In the genomic region with DNA sequence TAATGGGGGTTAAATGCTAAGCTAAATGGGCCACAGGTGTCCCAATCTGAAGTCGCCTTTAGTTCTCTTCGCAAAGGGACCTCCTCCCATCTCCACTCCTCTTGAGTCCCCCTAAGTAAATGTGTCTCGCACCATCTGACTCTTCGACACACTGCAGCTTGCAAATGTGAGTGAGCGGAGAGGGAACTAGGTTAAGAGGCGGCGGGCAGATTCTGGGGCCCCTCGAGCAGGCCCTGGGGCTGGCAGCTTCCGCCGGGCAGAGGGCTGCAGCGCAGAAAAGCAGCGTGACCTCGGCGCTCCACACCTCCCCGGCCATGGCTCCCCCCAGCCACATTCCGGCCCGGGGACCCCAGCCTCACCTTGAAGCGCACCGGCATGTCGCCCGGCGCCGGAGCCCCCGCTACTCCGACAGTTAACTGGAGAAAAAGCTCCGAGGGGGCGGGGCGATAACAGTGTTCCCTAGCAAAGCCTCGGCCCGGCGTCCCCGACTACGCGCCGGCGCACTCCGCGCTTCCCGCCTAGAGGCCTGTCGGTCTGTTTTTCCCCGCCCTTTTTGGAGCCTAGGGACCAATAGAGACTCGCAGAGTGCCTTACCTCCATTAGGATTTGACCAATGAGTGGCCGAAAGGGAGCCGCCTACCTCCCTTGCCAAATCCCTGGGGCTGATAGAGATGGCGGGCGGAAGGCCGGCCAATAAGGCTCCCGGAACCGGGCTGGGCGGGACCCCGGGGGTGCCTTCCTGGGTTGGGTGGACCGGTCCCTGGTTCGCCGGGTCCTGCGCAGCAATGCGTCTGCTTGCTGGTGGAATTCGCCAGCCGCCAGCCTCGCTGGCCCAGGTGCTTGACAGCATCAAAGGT, we compare ENCODE assay signal across 8 cellular contexts. TPM values are rescaled to one million over a fixed set of nuclear protein-coding genes. Genes with fewer than 3 reads are reported as not detected.
A peak's percentile ranks its signal among the peaks of the same experiment; 100 is the strongest.
DNase-seq lines count a peak whose midpoint lies in the region; ATAC-seq, FAIRE-seq and TF ChIP-seq lines count a peak whose summit lies in the region.

MDM1 (minus strand) TSS at position 494 of the 857 bp plus-strand sequence; CDS start at position 377, 117 bp downstream.

- peak within 1 kb of the TSS; percentile 95 for H2AFZ ChIP-seq in mammary epithelial cell (ENCODE audit: low read depth, low read length)

- in situ Hi-C loops in mammary epithelial cell (cut with MboI; ENCODE audit: low sequenced_read_pairs in 2 of 2), result no loop called here

- no peak for TF ChIP-seq CTCF in A549 (IDR thresholded peaks at IDR 0.05)
- no peak for TF ChIP-seq CTCF in VCaP (conservative IDR thresholded peaks at IDR 0.05)
- no peak for TF ChIP-seq CTCF in mammary epithelial cell (conservative IDR thresholded peaks at IDR 0.05 in 1 of 2, IDR thresholded peaks at IDR 0.05 in 1 of 2; ENCODE audit: extremely low read depth in 1 of 2, insufficient read depth in 1 of 2, low read depth in 1 of 2, low read length in 2 of 2)

- FAIRE-seq in A549 (lab: Jason Lieb, UNC) (no peak), small intestine (lab: Jason Lieb, UNC) (peak; percentile 39)

- BruUV-seq in mammary epithelial cell (replicated peaks; lab: Mats Ljungman, UMichigan), result no TSS peak

- peak; percentile 88 for TF ChIP-seq POLR2A in A549 (IDR thresholded peaks at IDR 0.05; ENCODE audit: low read length)

- H3K4me2 ChIP-seq in A549, result peak within 1 kb of the TSS; percentile 97
- peak within 1 kb of the TSS; percentile 97 for H3K4me2 ChIP-seq in mammary epithelial cell (ENCODE audit: insufficient read depth, low read depth, low read length)

- dilution Hi-C loops in mammary epithelial cell (cut with HindIII; ENCODE audit: low sequenced_read_pairs), result no loop called here

- H4K20me1 ChIP-seq in mammary epithelial cell (ENCODE audit: insufficient read depth, low read length), result no peaks in the 10 kb centered on the region

- no peak for TF ChIP-seq RAD21 in A549 (conservative IDR thresholded peaks at IDR 0.05 in 1 of 2, IDR thresholded peaks at IDR 0.05 in 1 of 2)

- intact Hi-C loops in mammary epithelial cell (cut with micrococcal nuclease), result no loop called here

- CTCF ChIA-PET in A549 (lab: Yijun Ruan, JAX) (interaction anchor here (1.4 kb wide), 1 partner anchor 14 kb away, joined by 10 read pairs; no protein-coding TSS in a partner anchor), mammary epithelial cell (lab: Charles Lee; ENCODE audit: low non-redundant PET) (no interaction called here)

- no peaks in the 10 kb centered on the region for H3K36me3 ChIP-seq in mammary epithelial cell (ENCODE audit: insufficient read depth, low read length)
- H3K36me3 ChIP-seq in small intestine (ENCODE audit: control insufficient read depth in 2 of 2, insufficient read depth in 2 of 2, low read length in 2 of 2), result peaks cover 0 to 6% of the 10 kb centered on the region in 2 donors

- TF ChIP-seq EP300 in A549 (IDR thresholded peaks at IDR 0.05), result no peak

- H3K27me3 ChIP-seq in mammary epithelial cell (ENCODE audit: insufficient read depth, low read length) (no peaks in the 10 kb centered on the region), small intestine (ENCODE audit: control insufficient read depth in 2 of 2, insufficient read depth in 2 of 2, low read length in 2 of 2) (no peaks in the 10 kb centered on the region)

- peaks cover 19% of the 10 kb centered on the region for H3K4me1 ChIP-seq in A549
- peaks cover 16% of the 10 kb centered on the region for H3K4me1 ChIP-seq in mammary epithelial cell (ENCODE audit: insufficient read depth, low read length)
- no peaks in the 10 kb centered on the region for H3K4me1 ChIP-seq in small intestine (ENCODE audit: control insufficient read depth in 2 of 2, insufficient read depth in 1 of 2, low read depth in 1 of 2, low read length in 1 of 2)

- H3K9ac ChIP-seq in mammary epithelial cell (ENCODE audit: insufficient read depth, low read length), result peak within 1 kb of the TSS; percentile 63

- POLR2A ChIA-PET in A549 (lab: Yijun Ruan, JAX), result interaction anchor here (1.1 kb wide), 1 partner anchor 476 kb away, joined by 4 read pairs; the partner anchor contains the start of gene MDM2

- DNase-seq in A549 (ENCODE audit: low read depth in 1 of 2, low spot score in 1 of 2) (peak; percentile 97), NCI-H2196 treated with DMSO at 0.1 percent for 48 hours (lab: John Stamatoyannopoulos, UW; ENCODE audit: unreplicated experiment) (peak; percentile 97), mammary epithelial cell (peak; percentile 98), iPS-NIHi11 (ENCODE audit: low spot score) (peak; percentile 96), small intestine (peak; percentile 99)

- H3K27ac ChIP-seq in A549 (peak within 1 kb of the TSS; percentile 79 to 89), VCaP (peak within 1 kb of the TSS; percentile 60), mammary epithelial cell (ENCODE audit: insufficient read depth, low read depth, low read length) (peak within 1 kb of the TSS; percentile 47), small intestine (ENCODE audit: low read depth in 1 of 2, low read length in 1 of 2) (peak within 1 kb of the TSS in 1 of 2 donors; percentile 84)

- 2% methylated on average over 38 of the region's 59 CpGs for WGBS in A549 (ENCODE audit: missing lambda C conversion rate)
- WGBS in mammary epithelial cell (ENCODE audit: low coverage, missing lambda C conversion rate), result 0% methylated on average over 12 of the region's 59 CpGs
- WGBS in small intestine, 3 donors, result 0 to 1% (median 0%) methylated on average over 45 to 59 of the region's 59 CpGs

- ATAC-seq in A549 (peak; percentile 99), GM18870 (IDR thresholded peaks at IDR 0.05; ENCODE audit: unreplicated experiment) (peak; percentile 99), HG03135 (IDR thresholded peaks at IDR 0.05; ENCODE audit: unreplicated experiment) (peak; percentile 99)

- H3K9me3 ChIP-seq in A549, result no peaks in the 10 kb centered on the region
- H3K9me3 ChIP-seq in mammary epithelial cell (replicated peaks; ENCODE audit: insufficient read depth, low read length), result no peaks in the 10 kb centered on the region
- no peaks in the 10 kb centered on the region for H3K9me3 ChIP-seq in small intestine (ENCODE audit: control insufficient read depth, low read depth)

- H3K79me2 ChIP-seq in mammary epithelial cell (ENCODE audit: insufficient read depth, low read length), result no peaks in the 10 kb centered on the region

- H3K4me3 ChIP-seq in A549, result peak within 1 kb of the TSS; percentile 85
- H3K4me3 ChIP-seq in mammary epithelial cell (replicated peaks in 1 of 3; ENCODE audit: insufficient read depth in 1 of 3, low read depth in 2 of 3, low read length in 3 of 3), result peak within 1 kb of the TSS; percentile 68 to 92 (median 73)
- peak within 1 kb of the TSS; percentile 57 to 83 for H3K4me3 ChIP-seq in small intestine (ENCODE audit: low read depth in 1 of 2, low read length in 2 of 2)

TF ChIP-seq in A549, 52 proteins besides CTCF, POLR2A, EP300 and RAD21:
- TF ChIP-seq JUN (IDR thresholded peaks at IDR 0.05) (peak; percentile 46 to 50; a peak in 2 of 5 replicates), ZC3H11A (IDR thresholded peaks at IDR 0.05) (no peak), FOSL2 (IDR thresholded peaks at IDR 0.05) (no peak), FOSL2 (CRISPR knock-in tag; IDR thresholded peaks at IDR 0.05) (no peak), RFX5 (IDR thresholded peaks at IDR 0.05) (peak; percentile 32; the same call in 1 of the 2 replicates), CBX8 (IDR thresholded peaks at IDR 0.05) (no peak), CHD2 (IDR thresholded peaks at IDR 0.05; ENCODE audit: low read length, partially characterized antibody) (no peak), PHF8 (IDR thresholded peaks at IDR 0.05; ENCODE audit: borderline replicate concordance, low read depth) (peak; percentile 21; the same call in 1 of the 2 replicates), MYC (IDR thresholded peaks at IDR 0.05; ENCODE audit: borderline replicate concordance, low read length) (0 out of 2 replicates have a peak, but pooled peaks have one; percentile 40)
- TF ChIP-seq, protein P1, sequence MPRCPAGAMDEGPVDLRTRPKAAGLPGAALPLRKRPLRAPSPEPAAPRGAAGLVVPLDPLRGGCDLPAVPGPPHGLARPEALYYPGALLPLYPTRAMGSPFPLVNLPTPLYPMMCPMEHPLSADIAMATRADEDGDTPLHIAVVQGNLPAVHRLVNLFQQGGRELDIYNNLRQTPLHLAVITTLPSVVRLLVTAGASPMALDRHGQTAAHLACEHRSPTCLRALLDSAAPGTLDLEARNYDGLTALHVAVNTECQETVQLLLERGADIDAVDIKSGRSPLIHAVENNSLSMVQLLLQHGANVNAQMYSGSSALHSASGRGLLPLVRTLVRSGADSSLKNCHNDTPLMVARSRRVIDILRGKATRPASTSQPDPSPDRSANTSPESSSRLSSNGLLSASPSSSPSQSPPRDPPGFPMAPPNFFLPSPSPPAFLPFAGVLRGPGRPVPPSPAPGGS (IDR thresholded peaks at IDR 0.05), result peak; percentile 66; the same call in 1 of the 3 replicates
- TF ChIP-seq, protein P2, sequence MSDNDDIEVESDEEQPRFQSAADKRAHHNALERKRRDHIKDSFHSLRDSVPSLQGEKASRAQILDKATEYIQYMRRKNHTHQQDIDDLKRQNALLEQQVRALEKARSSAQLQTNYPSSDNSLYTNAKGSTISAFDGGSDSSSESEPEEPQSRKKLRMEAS (IDR thresholded peaks at IDR 0.05), result peak; percentile 45
- TF ChIP-seq, protein P3, sequence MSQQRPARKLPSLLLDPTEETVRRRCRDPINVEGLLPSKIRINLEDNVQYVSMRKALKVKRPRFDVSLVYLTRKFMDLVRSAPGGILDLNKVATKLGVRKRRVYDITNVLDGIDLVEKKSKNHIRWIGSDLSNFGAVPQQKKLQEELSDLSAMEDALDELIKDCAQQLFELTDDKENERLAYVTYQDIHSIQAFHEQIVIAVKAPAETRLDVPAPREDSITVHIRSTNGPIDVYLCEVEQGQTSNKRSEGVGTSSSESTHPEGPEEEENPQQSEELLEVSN (IDR thresholded peaks at IDR 0.05; ENCODE audit: borderline replicate concordance, low read depth), result peak; percentile 81; the same call in 1 of the 2 replicates

RNA-seq across cellular contexts. Expression of gene MDM1, which starts in this region (rescaled TPM):
- polyA plus RNA-seq in A549 (2011; rRNA removed) (17.5 and 24.5 TPM in 2 replicates), A549 (2017; fragmentation: RNase III; extraction: RNeasy Plus Mini Kit Qiagen cat#74134 plus additional on column Dnase treatment) (10.4 to 12.5 TPM (median 11.0 TPM) in 3 replicates), mammary epithelial cell (3.2 TPM), small intestine (1 to 10 TPM; 2.9 to 5.6 (median 3.5) TPM)
- 4.4 and 4.5 TPM in 2 replicates for polyA plus RNA-seq in A549 (2012; cell fraction: cytosol; rRNA removed)
- polyA plus RNA-seq in A549 (2012; cell fraction: nucleus; rRNA removed), result 7.3 and 10.8 TPM in 2 replicates
- 5.9 and 6.5 TPM in 2 replicates for polyA minus RNA-seq in A549 (2011; rRNA and poly(A)+ RNA removed)
- total RNA-seq in mammary epithelial cell, result 10 to 100 TPM; 10.0 to 10.4 TPM
- polyA minus RNA-seq in mammary epithelial cell, result 10.6 TPM
